In the genomic region with DNA sequence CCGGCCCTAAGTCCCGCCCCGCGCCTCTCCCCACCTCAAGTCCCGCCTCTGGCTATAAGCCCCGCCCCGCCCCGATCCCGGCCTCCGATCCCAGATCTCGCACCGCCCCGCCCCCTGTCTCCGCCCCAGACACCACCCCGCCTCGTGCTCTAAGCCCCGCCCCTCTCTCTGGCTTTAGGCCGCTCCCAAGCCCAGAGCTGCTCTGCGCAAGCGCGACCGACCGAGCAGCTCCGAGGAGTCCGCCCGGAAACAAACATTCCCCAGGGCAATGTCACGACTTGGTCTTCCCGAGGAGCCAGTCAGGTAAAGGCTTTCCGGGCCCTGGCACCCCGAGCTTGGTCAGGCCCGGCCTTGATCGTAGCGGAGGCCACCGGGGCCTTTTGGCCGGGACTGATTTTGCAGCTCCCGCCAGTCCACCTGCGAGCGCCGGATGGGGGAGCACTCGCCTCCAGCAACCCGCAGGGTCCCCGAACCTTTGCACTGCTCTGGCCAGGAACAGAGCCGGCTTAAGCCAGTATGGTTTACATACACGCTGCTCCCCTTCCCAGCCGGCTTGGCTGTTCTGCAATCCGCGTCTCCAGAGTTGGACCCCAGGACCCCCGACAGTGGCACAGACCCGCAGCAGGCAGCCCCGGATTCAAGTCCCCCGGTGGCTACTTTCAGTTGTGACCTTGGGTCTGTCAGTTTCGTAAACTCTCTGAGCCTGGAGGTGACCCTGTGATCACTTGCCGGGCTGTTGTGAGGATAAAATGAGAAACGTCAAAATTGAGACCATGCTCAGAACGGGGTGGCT, we compare ENCODE assay signal across 1 cellular context.
TF ChIP-seq lines count a peak whose summit lies in the region.

TSS of gene NUDT7 (plus strand) at position 200 of the 793 bp plus-strand sequence. CDS start at position 269, 69 bp downstream.

TF ChIP-seq in HepG2, 621 proteins besides CTCF, POLR2A, EP300 and RAD21 (continued from another document and continues in another):
- TF ChIP-seq, protein P1, sequence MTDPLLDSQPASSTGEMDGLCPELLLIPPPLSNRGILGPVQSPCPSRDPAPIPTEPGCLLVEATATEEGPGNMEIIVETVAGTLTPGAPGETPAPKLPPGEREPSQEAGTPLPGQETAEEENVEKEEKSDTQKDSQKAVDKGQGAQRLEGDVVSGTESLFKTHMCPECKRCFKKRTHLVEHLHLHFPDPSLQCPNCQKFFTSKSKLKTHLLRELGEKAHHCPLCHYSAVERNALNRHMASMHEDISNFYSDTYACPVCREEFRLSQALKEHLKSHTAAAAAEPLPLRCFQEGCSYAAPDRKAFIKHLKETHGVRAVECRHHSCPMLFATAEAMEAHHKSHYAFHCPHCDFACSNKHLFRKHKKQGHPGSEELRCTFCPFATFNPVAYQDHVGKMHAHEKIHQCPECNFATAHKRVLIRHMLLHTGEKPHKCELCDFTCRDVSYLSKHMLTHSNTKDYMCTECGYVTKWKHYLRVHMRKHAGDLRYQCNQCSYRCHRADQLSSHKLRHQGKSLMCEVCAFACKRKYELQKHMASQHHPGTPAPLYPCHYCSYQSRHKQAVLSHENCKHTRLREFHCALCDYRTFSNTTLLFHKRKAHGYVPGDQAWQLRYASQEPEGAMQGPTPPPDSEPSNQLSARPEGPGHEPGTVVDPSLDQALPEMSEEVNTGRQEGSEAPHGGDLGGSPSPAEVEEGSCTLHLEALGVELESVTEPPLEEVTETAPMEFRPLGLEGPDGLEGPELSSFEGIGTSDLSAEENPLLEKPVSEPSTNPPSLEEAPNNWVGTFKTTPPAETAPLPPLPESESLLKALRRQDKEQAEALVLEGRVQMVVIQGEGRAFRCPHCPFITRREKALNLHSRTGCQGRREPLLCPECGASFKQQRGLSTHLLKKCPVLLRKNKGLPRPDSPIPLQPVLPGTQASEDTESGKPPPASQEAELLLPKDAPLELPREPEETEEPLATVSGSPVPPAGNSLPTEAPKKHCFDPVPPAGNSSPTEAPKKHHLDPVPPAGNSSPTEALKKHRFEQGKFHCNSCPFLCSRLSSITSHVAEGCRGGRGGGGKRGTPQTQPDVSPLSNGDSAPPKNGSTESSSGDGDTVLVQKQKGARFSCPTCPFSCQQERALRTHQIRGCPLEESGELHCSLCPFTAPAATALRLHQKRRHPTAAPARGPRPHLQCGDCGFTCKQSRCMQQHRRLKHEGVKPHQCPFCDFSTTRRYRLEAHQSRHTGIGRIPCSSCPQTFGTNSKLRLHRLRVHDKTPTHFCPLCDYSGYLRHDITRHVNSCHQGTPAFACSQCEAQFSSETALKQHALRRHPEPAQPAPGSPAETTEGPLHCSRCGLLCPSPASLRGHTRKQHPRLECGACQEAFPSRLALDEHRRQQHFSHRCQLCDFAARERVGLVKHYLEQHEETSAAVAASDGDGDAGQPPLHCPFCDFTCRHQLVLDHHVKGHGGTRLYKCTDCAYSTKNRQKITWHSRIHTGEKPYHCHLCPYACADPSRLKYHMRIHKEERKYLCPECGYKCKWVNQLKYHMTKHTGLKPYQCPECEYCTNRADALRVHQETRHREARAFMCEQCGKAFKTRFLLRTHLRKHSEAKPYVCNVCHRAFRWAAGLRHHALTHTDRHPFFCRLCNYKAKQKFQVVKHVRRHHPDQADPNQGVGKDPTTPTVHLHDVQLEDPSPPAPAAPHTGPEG (CRISPR knock-in tag; IDR thresholded peaks at IDR 0.05) = peak; percentile 90
- TF ChIP-seq ZNF367 (CRISPR knock-in tag; IDR thresholded peaks at IDR 0.05; ENCODE audit: borderline replicate concordance) (peak; percentile 72; the same call in 1 of the 2 replicates), ISL2 (CRISPR knock-in tag; IDR thresholded peaks at IDR 0.05) (peak; percentile 77), SMYD3 (CRISPR knock-in tag; IDR thresholded peaks at IDR 0.05) (0 out of 2 replicates have a peak, but pooled peaks have one; percentile 31), FOXA1 (IDR thresholded peaks at IDR 0.05) (no peak), FOXA1 (CRISPR knock-in tag; IDR thresholded peaks at IDR 0.05) (peak; percentile 10; the same call in 1 of the 2 replicates), MED8 (CRISPR knock-in tag; IDR thresholded peaks at IDR 0.05; ENCODE audit: insufficient replicate concordance) (no peak), EHMT2 (IDR thresholded peaks at IDR 0.05; ENCODE audit: borderline replicate concordance, low read depth, low read length) (peak; percentile 20; the same call in 1 of the 2 replicates), HDAC2 (CRISPR knock-in tag; IDR thresholded peaks at IDR 0.05) (peak; percentile 18; the same call in 1 of the 2 replicates), ZSCAN20 (CRISPR knock-in tag; IDR thresholded peaks at IDR 0.05; ENCODE audit: borderline replicate concordance) (peak; percentile 91), KLF16 (CRISPR knock-in tag; IDR thresholded peaks at IDR 0.05) (peak in 1 of 2 experiments; percentile 81; a peak in 1 of 4 replicates), ZNF598 (CRISPR knock-in tag; IDR thresholded peaks at IDR 0.05; ENCODE audit: borderline replicate concordance) (peak; percentile 89), NR3C1 (CRISPR knock-in tag; IDR thresholded peaks at IDR 0.05) (no peak), ZZZ3 (CRISPR knock-in tag; IDR thresholded peaks at IDR 0.05; ENCODE audit: borderline replicate concordance) (no peak; the same call in 1 of the 2 replicates), MAX (IDR thresholded peaks at IDR 0.05) (peak; percentile 65), ARID2 (CRISPR knock-in tag; IDR thresholded peaks at IDR 0.05; ENCODE audit: borderline replicate concordance) (0 out of 2 replicates have a peak, but pooled peaks have one; percentile 47), SSRP1 (CRISPR knock-in tag; IDR thresholded peaks at IDR 0.05) (no peak; the same call in 1 of the 2 replicates), GTF2F1 (IDR thresholded peaks at IDR 0.05; ENCODE audit: low read length) (0 out of 2 replicates have a peak, but pooled peaks have one; percentile 43), SOX13 (IDR thresholded peaks at IDR 0.05) (no peak), SOX13 (CRISPR knock-in tag; conservative IDR thresholded peaks at IDR 0.05 in 1 of 2, IDR thresholded peaks at IDR 0.05 in 1 of 2) (peak in 1 of 2 experiments; percentile 47; a peak in 2 of 4 replicates), ZFAT (CRISPR knock-in tag; conservative IDR thresholded peaks at IDR 0.05) (peak; percentile 74; the same call in 1 of the 2 replicates), ZNF83 (CRISPR knock-in tag; IDR thresholded peaks at IDR 0.05; ENCODE audit: borderline replicate concordance) (0 out of 2 replicates have a peak, but pooled peaks have one; percentile 80), ZSCAN22 (CRISPR knock-in tag; IDR thresholded peaks at IDR 0.05) (no peak; the same call in 1 of the 2 replicates), GFI1 (CRISPR knock-in tag; IDR thresholded peaks at IDR 0.05; ENCODE audit: borderline replicate concordance) (peak; percentile 70), ZNF580 (CRISPR knock-in tag; IDR thresholded peaks at IDR 0.05; ENCODE audit: borderline replicate concordance, low read depth) (peak; percentile 48; the same call in 1 of the 2 replicates), SOX6 (IDR thresholded peaks at IDR 0.05) (no peak), SOX6 (CRISPR knock-in tag; IDR thresholded peaks at IDR 0.05) (peak; percentile 75), PLSCR1 (CRISPR knock-in tag; IDR thresholded peaks at IDR 0.05; ENCODE audit: borderline replicate concordance) (0 out of 2 replicates have a peak, but pooled peaks have one; percentile 79), ZBTB1 (CRISPR knock-in tag; IDR thresholded peaks at IDR 0.05; ENCODE audit: borderline replicate concordance) (no peak), U2AF2 (IDR thresholded peaks at IDR 0.05; ENCODE audit: low read depth, low read length) (peak; percentile 44; the same call in 1 of the 2 replicates), TCF7L2 (IDR thresholded peaks at IDR 0.05; ENCODE audit: low read depth, low read length) (no peak), ZNF605 (CRISPR knock-in tag; IDR thresholded peaks at IDR 0.05) (peak; percentile 93), NONO (IDR thresholded peaks at IDR 0.05) (no peak), NONO (CRISPR knock-in tag; conservative IDR thresholded peaks at IDR 0.05) (peak; percentile 71), TP53 (CRISPR knock-in tag; conservative IDR thresholded peaks at IDR 0.05) (peak; percentile 41; the same call in 1 of the 2 replicates), ZNF160 (CRISPR knock-in tag; IDR thresholded peaks at IDR 0.05) (peak; percentile 84), TBX3 (IDR thresholded peaks at IDR 0.05; ENCODE audit: borderline replicate concordance) (no peak; the same call in 1 of the 2 replicates), ZNF317 (CRISPR knock-in tag; IDR thresholded peaks at IDR 0.05) (peak; percentile 27; the same call in 1 of the 2 replicates), ZNF12 (CRISPR knock-in tag; IDR thresholded peaks at IDR 0.05) (no peak), SRY (CRISPR knock-in tag; IDR thresholded peaks at IDR 0.05) (peak; percentile 68), BRD4 (CRISPR knock-in tag; IDR thresholded peaks at IDR 0.05) (peak; percentile 73; the same call in 1 of the 2 replicates), FOSL2 (CRISPR knock-in tag; IDR thresholded peaks at IDR 0.05) (peak; percentile 50), PHF8 (CRISPR knock-in tag; IDR thresholded peaks at IDR 0.05) (peak; percentile 88), FIP1L1 (IDR thresholded peaks at IDR 0.05; ENCODE audit: borderline replicate concordance, insufficient read depth, low read depth, low read length) (no peak), IRX3 (CRISPR knock-in tag; IDR thresholded peaks at IDR 0.05; ENCODE audit: borderline replicate concordance, low read depth) (peak; percentile 66; the same call in 1 of the 2 replicates), SMAD3 (CRISPR knock-in tag; IDR thresholded peaks at IDR 0.05) (0 out of 2 replicates have a peak, but pooled peaks have one; percentile 84), SP4 (CRISPR knock-in tag; IDR thresholded peaks at IDR 0.05) (peak; percentile 83), FOXO1 (CRISPR knock-in tag; IDR thresholded peaks at IDR 0.05) (peak; percentile 34; the same call in 1 of the 2 replicates), CEBPG (CRISPR knock-in tag; IDR thresholded peaks at IDR 0.05) (peak; percentile 71; the same call in 1 of the 2 replicates), HNRNPK (IDR thresholded peaks at IDR 0.05; ENCODE audit: low read depth, low read length, poor library complexity, severe bottlenecking) (no peak), MTA3 (CRISPR knock-in tag; IDR thresholded peaks at IDR 0.05) (no peak), ZNF451 (CRISPR knock-in tag; IDR thresholded peaks at IDR 0.05) (peak; percentile 68; the same call in 1 of the 2 replicates), SNAPC2 (CRISPR knock-in tag; IDR thresholded peaks at IDR 0.05) (peak; percentile 68)
- TF ChIP-seq, protein P2, sequence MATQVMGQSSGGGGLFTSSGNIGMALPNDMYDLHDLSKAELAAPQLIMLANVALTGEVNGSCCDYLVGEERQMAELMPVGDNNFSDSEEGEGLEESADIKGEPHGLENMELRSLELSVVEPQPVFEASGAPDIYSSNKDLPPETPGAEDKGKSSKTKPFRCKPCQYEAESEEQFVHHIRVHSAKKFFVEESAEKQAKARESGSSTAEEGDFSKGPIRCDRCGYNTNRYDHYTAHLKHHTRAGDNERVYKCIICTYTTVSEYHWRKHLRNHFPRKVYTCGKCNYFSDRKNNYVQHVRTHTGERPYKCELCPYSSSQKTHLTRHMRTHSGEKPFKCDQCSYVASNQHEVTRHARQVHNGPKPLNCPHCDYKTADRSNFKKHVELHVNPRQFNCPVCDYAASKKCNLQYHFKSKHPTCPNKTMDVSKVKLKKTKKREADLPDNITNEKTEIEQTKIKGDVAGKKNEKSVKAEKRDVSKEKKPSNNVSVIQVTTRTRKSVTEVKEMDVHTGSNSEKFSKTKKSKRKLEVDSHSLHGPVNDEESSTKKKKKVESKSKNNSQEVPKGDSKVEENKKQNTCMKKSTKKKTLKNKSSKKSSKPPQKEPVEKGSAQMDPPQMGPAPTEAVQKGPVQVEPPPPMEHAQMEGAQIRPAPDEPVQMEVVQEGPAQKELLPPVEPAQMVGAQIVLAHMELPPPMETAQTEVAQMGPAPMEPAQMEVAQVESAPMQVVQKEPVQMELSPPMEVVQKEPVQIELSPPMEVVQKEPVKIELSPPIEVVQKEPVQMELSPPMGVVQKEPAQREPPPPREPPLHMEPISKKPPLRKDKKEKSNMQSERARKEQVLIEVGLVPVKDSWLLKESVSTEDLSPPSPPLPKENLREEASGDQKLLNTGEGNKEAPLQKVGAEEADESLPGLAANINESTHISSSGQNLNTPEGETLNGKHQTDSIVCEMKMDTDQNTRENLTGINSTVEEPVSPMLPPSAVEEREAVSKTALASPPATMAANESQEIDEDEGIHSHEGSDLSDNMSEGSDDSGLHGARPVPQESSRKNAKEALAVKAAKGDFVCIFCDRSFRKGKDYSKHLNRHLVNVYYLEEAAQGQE (IDR thresholded peaks at IDR 0.05; ENCODE audit: borderline replicate concordance in 1 of 2, low read depth in 1 of 2, low read length in 2 of 2) = peak in 1 of 2 experiments; percentile 17; a peak in 1 of 4 replicates
- TF ChIP-seq, protein P3, sequence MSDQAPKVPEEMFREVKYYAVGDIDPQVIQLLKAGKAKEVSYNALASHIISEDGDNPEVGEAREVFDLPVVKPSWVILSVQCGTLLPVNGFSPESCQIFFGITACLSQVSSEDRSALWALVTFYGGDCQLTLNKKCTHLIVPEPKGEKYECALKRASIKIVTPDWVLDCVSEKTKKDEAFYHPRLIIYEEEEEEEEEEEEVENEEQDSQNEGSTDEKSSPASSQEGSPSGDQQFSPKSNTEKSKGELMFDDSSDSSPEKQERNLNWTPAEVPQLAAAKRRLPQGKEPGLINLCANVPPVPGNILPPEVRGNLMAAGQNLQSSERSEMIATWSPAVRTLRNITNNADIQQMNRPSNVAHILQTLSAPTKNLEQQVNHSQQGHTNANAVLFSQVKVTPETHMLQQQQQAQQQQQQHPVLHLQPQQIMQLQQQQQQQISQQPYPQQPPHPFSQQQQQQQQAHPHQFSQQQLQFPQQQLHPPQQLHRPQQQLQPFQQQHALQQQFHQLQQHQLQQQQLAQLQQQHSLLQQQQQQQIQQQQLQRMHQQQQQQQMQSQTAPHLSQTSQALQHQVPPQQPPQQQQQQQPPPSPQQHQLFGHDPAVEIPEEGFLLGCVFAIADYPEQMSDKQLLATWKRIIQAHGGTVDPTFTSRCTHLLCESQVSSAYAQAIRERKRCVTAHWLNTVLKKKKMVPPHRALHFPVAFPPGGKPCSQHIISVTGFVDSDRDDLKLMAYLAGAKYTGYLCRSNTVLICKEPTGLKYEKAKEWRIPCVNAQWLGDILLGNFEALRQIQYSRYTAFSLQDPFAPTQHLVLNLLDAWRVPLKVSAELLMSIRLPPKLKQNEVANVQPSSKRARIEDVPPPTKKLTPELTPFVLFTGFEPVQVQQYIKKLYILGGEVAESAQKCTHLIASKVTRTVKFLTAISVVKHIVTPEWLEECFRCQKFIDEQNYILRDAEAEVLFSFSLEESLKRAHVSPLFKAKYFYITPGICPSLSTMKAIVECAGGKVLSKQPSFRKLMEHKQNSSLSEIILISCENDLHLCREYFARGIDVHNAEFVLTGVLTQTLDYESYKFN (CRISPR knock-in tag; conservative IDR thresholded peaks at IDR 0.05) = peak; percentile 71
